Comparison of ENCODE assay signal across 1 cellular context in the genomic region with DNA sequence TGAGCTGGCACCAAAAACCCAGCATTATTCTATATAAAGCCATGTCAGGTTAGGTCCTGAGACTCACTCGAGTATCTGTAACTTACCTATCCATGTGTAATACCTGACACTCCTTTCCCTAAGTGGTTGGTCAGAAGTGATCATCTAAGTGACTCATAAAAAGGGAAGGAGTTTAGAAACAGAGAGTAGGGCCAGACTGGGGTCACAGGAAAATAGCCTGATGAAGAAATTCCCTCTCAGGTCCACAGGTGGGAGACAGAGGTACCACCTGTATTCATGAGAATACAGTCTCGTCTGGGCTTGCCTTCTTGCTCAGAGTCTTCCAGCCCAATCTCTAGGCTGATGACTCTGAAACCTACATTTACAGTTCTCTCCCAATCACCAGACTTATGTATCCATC.
TF ChIP-seq lines count a peak whose summit lies in the region.

No MANE protein-coding gene starts in this region.

TF ChIP-seq in H1, 55 proteins besides CTCF, POLR2A, EP300 and RAD21:
- no peak for TF ChIP-seq NRF1 (IDR thresholded peaks at IDR 0.05; ENCODE audit: low read depth, low read length)
- no peak for TF ChIP-seq GABPA (IDR thresholded peaks at IDR 0.05; ENCODE audit: borderline replicate concordance, insufficient read depth, low read length)
- TF ChIP-seq BRCA1 (IDR thresholded peaks at IDR 0.05; ENCODE audit: low read depth, low read length), result no peak
- no peak for TF ChIP-seq SIX5 (IDR thresholded peaks at IDR 0.05; ENCODE audit: low read depth, low read length)
- TF ChIP-seq CREB1 (IDR thresholded peaks at IDR 0.05), result no peak
- no peak for TF ChIP-seq HDAC6 (IDR thresholded peaks at IDR 0.05; ENCODE audit: low read depth, low read length)
- TF ChIP-seq POLR2AphosphoS5 (IDR thresholded peaks at IDR 0.05; ENCODE audit: low read depth, low read length), result no peak
- TF ChIP-seq, protein P1, sequence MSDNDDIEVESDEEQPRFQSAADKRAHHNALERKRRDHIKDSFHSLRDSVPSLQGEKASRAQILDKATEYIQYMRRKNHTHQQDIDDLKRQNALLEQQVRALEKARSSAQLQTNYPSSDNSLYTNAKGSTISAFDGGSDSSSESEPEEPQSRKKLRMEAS (IDR thresholded peaks at IDR 0.05), result no peak
- TF ChIP-seq, protein P2, sequence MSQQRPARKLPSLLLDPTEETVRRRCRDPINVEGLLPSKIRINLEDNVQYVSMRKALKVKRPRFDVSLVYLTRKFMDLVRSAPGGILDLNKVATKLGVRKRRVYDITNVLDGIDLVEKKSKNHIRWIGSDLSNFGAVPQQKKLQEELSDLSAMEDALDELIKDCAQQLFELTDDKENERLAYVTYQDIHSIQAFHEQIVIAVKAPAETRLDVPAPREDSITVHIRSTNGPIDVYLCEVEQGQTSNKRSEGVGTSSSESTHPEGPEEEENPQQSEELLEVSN (IDR thresholded peaks at IDR 0.05), result no peak
- no peak for TF ChIP-seq TAF7 (optimal IDR thresholded peaks at IDR 0.05; ENCODE audit: borderline replicate concordance, low read depth, low read length)
- no peak for TF ChIP-seq CHD2 (IDR thresholded peaks at IDR 0.05; ENCODE audit: low read length)
- no peak for TF ChIP-seq SIRT6 (IDR thresholded peaks at IDR 0.05; ENCODE audit: low read length)
- TF ChIP-seq, protein P3, sequence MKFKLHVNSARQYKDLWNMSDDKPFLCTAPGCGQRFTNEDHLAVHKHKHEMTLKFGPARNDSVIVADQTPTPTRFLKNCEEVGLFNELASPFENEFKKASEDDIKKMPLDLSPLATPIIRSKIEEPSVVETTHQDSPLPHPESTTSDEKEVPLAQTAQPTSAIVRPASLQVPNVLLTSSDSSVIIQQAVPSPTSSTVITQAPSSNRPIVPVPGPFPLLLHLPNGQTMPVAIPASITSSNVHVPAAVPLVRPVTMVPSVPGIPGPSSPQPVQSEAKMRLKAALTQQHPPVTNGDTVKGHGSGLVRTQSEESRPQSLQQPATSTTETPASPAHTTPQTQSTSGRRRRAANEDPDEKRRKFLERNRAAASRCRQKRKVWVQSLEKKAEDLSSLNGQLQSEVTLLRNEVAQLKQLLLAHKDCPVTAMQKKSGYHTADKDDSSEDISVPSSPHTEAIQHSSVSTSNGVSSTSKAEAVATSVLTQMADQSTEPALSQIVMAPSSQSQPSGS (IDR thresholded peaks at IDR 0.05; ENCODE audit: low read length), result no peak
- no peak for TF ChIP-seq ZNF274 (IDR thresholded peaks at IDR 0.05; ENCODE audit: borderline replicate concordance, extremely low read depth, low read length)
- no peak for TF ChIP-seq KDM4A (IDR thresholded peaks at IDR 0.05; ENCODE audit: low read depth, low read length, severe bottlenecking)
- TF ChIP-seq, protein P4, sequence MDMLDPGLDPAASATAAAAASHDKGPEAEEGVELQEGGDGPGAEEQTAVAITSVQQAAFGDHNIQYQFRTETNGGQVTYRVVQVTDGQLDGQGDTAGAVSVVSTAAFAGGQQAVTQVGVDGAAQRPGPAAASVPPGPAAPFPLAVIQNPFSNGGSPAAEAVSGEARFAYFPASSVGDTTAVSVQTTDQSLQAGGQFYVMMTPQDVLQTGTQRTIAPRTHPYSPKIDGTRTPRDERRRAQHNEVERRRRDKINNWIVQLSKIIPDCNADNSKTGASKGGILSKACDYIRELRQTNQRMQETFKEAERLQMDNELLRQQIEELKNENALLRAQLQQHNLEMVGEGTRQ (IDR thresholded peaks at IDR 0.05; ENCODE audit: low read length), result no peak
- TF ChIP-seq CEBPB (IDR thresholded peaks at IDR 0.05; ENCODE audit: low read depth, low read length), result no peak
- TF ChIP-seq, protein P5, sequence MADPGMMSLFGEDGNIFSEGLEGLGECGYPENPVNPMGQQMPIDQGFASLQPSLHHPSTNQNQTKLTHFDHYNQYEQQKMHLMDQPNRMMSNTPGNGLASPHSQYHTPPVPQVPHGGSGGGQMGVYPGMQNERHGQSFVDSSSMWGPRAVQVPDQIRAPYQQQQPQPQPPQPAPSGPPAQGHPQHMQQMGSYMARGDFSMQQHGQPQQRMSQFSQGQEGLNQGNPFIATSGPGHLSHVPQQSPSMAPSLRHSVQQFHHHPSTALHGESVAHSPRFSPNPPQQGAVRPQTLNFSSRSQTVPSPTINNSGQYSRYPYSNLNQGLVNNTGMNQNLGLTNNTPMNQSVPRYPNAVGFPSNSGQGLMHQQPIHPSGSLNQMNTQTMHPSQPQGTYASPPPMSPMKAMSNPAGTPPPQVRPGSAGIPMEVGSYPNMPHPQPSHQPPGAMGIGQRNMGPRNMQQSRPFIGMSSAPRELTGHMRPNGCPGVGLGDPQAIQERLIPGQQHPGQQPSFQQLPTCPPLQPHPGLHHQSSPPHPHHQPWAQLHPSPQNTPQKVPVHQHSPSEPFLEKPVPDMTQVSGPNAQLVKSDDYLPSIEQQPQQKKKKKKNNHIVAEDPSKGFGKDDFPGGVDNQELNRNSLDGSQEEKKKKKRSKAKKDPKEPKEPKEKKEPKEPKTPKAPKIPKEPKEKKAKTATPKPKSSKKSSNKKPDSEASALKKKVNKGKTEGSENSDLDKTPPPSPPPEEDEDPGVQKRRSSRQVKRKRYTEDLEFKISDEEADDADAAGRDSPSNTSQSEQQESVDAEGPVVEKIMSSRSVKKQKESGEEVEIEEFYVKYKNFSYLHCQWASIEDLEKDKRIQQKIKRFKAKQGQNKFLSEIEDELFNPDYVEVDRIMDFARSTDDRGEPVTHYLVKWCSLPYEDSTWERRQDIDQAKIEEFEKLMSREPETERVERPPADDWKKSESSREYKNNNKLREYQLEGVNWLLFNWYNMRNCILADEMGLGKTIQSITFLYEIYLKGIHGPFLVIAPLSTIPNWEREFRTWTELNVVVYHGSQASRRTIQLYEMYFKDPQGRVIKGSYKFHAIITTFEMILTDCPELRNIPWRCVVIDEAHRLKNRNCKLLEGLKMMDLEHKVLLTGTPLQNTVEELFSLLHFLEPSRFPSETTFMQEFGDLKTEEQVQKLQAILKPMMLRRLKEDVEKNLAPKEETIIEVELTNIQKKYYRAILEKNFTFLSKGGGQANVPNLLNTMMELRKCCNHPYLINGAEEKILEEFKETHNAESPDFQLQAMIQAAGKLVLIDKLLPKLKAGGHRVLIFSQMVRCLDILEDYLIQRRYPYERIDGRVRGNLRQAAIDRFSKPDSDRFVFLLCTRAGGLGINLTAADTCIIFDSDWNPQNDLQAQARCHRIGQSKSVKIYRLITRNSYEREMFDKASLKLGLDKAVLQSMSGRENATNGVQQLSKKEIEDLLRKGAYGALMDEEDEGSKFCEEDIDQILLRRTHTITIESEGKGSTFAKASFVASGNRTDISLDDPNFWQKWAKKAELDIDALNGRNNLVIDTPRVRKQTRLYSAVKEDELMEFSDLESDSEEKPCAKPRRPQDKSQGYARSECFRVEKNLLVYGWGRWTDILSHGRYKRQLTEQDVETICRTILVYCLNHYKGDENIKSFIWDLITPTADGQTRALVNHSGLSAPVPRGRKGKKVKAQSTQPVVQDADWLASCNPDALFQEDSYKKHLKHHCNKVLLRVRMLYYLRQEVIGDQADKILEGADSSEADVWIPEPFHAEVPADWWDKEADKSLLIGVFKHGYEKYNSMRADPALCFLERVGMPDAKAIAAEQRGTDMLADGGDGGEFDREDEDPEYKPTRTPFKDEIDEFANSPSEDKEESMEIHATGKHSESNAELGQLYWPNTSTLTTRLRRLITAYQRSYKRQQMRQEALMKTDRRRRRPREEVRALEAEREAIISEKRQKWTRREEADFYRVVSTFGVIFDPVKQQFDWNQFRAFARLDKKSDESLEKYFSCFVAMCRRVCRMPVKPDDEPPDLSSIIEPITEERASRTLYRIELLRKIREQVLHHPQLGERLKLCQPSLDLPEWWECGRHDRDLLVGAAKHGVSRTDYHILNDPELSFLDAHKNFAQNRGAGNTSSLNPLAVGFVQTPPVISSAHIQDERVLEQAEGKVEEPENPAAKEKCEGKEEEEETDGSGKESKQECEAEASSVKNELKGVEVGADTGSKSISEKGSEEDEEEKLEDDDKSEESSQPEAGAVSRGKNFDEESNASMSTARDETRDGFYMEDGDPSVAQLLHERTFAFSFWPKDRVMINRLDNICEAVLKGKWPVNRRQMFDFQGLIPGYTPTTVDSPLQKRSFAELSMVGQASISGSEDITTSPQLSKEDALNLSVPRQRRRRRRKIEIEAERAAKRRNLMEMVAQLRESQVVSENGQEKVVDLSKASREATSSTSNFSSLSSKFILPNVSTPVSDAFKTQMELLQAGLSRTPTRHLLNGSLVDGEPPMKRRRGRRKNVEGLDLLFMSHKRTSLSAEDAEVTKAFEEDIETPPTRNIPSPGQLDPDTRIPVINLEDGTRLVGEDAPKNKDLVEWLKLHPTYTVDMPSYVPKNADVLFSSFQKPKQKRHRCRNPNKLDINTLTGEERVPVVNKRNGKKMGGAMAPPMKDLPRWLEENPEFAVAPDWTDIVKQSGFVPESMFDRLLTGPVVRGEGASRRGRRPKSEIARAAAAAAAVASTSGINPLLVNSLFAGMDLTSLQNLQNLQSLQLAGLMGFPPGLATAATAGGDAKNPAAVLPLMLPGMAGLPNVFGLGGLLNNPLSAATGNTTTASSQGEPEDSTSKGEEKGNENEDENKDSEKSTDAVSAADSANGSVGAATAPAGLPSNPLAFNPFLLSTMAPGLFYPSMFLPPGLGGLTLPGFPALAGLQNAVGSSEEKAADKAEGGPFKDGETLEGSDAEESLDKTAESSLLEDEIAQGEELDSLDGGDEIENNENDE (IDR thresholded peaks at IDR 0.05; ENCODE audit: insufficient replicate concordance, low read length), result no peak
- no peak for TF ChIP-seq SIN3A (conservative IDR thresholded peaks at IDR 0.05 in 1 of 2, IDR thresholded peaks at IDR 0.05 in 1 of 2; ENCODE audit: low read depth in 1 of 2, low read length in 2 of 2)
